ENCODE assay signal across 7 cellular contexts in the genomic region with DNA sequence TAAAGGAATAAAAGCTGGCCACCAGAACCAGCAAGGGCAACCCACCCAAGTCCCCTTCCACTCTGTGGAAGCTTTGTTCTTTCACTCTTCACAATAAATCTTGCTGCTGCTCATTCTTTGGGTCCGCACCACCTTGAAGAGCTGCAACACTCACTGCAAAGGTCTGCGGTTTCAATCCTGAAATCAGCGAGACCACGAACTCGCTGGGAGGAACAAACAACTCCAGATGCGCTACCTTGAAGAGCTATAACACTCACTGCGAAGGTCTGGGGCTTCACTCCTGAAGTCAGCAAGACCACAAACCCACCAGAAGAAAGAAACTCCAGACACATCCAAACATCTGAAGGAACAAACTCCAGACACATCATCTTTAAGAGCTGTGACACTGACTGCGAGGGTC.
"Had no signal": no experiment of that assay in that cellular context is flagged by ENCODE, and none has a peak within 500 bp of the region (broad histone marks: within the 10 kb centered on the region; RNA-seq: fewer than 3 reads in every experiment).

No MANE protein-coding gene starts in this region.

- H3K9ac ChIP-seq: KMS-11 had no signal

- H3K4me3 ChIP-seq: K562 had no signal

- ATAC-seq: HepG2, K562 had no signal

- FAIRE-seq: HepG2, K562 had no signal

- DNase-seq: IMR-90, KBM-7, KG1 had no signal

- H3K27ac ChIP-seq: HL-60, KMS-11 had no signal

- H3K4me2 ChIP-seq: KMS-11 had no signal
